In genomic region chr13:24270639-24271131, GRCh38 we compare ENCODE assay signal across 8 cellular contexts. TPM values are rescaled to one million over a fixed set of nuclear protein-coding genes. Genes with fewer than 3 reads are reported as not detected.
DNase-seq lines count a peak whose midpoint lies in the region; ATAC-seq and TF ChIP-seq lines count a peak whose summit lies in the region.

No MANE protein-coding gene starts in this region.

- no peak overlapping the region for H3K18ac ChIP-seq in trophoblast cell (ENCODE audit: low read length)

- H3K9ac ChIP-seq in trophoblast cell (ENCODE audit: low read length) = no peak overlapping the region

- H3K27me3 ChIP-seq in trophoblast cell (ENCODE audit: insufficient read depth, low read length) (no peaks in the 10 kb centered on the region), WERI-Rb-1 (ENCODE audit: insufficient read depth, low read depth, severe bottlenecking) (no peaks in the 10 kb centered on the region)

- peaks cover 46% of the 10 kb centered on the region for H3K36me3 Mint-ChIP-seq in activated naive CD4-positive, alpha-beta T cell treated with anti-CD3 and anti-CD28 coated beads, Interleukin-2, amount 10 ng/mL, durations not matched to agents 7 days and 5 days

- peak overlapping the region; percentile 4 for H4K8ac ChIP-seq in trophoblast cell (ENCODE audit: low read depth, low read length)

- H3K14ac ChIP-seq in trophoblast cell (ENCODE audit: low read length) = no peak overlapping the region

- no peak overlapping the region for H3K23ac ChIP-seq in trophoblast cell (ENCODE audit: low read length)

- H3K4ac ChIP-seq in trophoblast cell (ENCODE audit: low read depth, low read length) = no peak overlapping the region

- H3K4me3 Mint-ChIP-seq in activated naive CD4-positive, alpha-beta T cell treated with anti-CD3 and anti-CD28 coated beads, Interleukin-2, amount 10 ng/mL, durations not matched to agents 7 days and 5 days = peak overlapping the region; percentile 87

- TF ChIP-seq CTCF in WERI-Rb-1 (IDR thresholded peaks at IDR 0.05; ENCODE audit: low read depth, low read length) = no peak

- no peaks in the 10 kb centered on the region for H3K9me3 Mint-ChIP-seq in activated naive CD4-positive, alpha-beta T cell treated with anti-CD3 and anti-CD28 coated beads, Interleukin-2, amount 10 ng/mL, durations not matched to agents 7 days and 5 days

- no peak overlapping the region for H4K12ac ChIP-seq in trophoblast cell (ENCODE audit: low read depth, low read length)

- no peak overlapping the region for H2AK5ac ChIP-seq in trophoblast cell (ENCODE audit: low read length)

- H3K9me3 ChIP-seq in trophoblast cell (ENCODE audit: insufficient read depth, low read depth, low read length) (no peaks in the 10 kb centered on the region), WERI-Rb-1 (ENCODE audit: severe bottlenecking) (no peaks in the 10 kb centered on the region)

- CTCF ChIA-PET in activated naive CD4-positive, alpha-beta T cell treated with anti-CD3 and anti-CD28 coated beads, Interleukin-2, amount 10 ng/mL, durations not matched to agents 7 days and 5 days (lab: Charles Lee) = interaction anchor here (1.2 to 2.2 kb wide), 5 partner anchors 9 to 42 kb away, joined by 3 to 12 read pairs (median 7); no protein-coding TSS in a partner anchor

- H3K4me1 Mint-ChIP-seq in activated naive CD4-positive, alpha-beta T cell treated with anti-CD3 and anti-CD28 coated beads, Interleukin-2, amount 10 ng/mL, durations not matched to agents 7 days and 5 days = peaks cover 94% of the 10 kb centered on the region

- peaks cover 5% of the 10 kb centered on the region for H3K27me3 Mint-ChIP-seq in activated naive CD4-positive, alpha-beta T cell treated with anti-CD3 and anti-CD28 coated beads, Interleukin-2, amount 10 ng/mL, durations not matched to agents 7 days and 5 days

- H4K91ac ChIP-seq in trophoblast cell (ENCODE audit: low read depth, low read length) = peak overlapping the region; percentile 21

- peaks cover 6 to 10% of the 10 kb centered on the region in 2 experiments for H3K4me1 ChIP-seq in trophoblast cell (ENCODE audit: control insufficient read depth in 1 of 2, insufficient read depth in 2 of 2, low read length in 2 of 2)

- no CpG with 5 or more reads among the region's 10 CpGs for WGBS in trophoblast cell (ENCODE audit: extremely low coverage, insufficient coverage, insufficient read length)

- H2BK12ac ChIP-seq in trophoblast cell (ENCODE audit: low read length) = peak overlapping the region; percentile 11

- peak overlapping the region; percentile 98 for H3K27ac Mint-ChIP-seq in activated naive CD4-positive, alpha-beta T cell treated with anti-CD3 and anti-CD28 coated beads, Interleukin-2, amount 10 ng/mL, durations not matched to agents 7 days and 5 days

- ATAC-seq in GM18502 (IDR thresholded peaks at IDR 0.05; ENCODE audit: poor library complexity, unreplicated experiment) = peak; percentile 53
- peak; percentile 36 for ATAC-seq in HG02623 (IDR thresholded peaks at IDR 0.05; ENCODE audit: unreplicated experiment)

- DNase-seq in NOMO-1 (lab: John Stamatoyannopoulos, UW; ENCODE audit: unreplicated experiment in 2 of 2) (peak; percentile 67 to 82), head of caudate nucleus (peak; percentile 59 to 92 (median 78)), trophoblast cell (peak; percentile 12 to 43), cortex of kidney (lab: John Stamatoyannopoulos, UW) (no peak), WERI-Rb-1 (no peak)
- DNase-seq in activated naive CD4-positive, alpha-beta T cell treated with anti-CD3 and anti-CD28 coated beads, Interleukin-2, amount 10 ng/mL, durations not matched to agents 7 days and 5 days = peak; percentile 76

- no peak overlapping the region for H3K4me2 ChIP-seq in trophoblast cell (ENCODE audit: low read length)

- H2BK5ac ChIP-seq in trophoblast cell (ENCODE audit: low read depth, low read length, poor library complexity) = no peak overlapping the region

- H3K4me3 ChIP-seq in trophoblast cell (ENCODE audit: low read depth, low read length) (no peak overlapping the region), WERI-Rb-1 (ENCODE audit: low read depth, low read length) (no peak overlapping the region)

- H3K79me2 ChIP-seq in trophoblast cell (ENCODE audit: control insufficient read depth, insufficient read depth, low read length, poor library complexity) = no peaks in the 10 kb centered on the region

- intact Hi-C loops in head of caudate nucleus (cut with DNase I) = no loop called here

- peak overlapping the region; percentile 15 for H2AFZ ChIP-seq in trophoblast cell (ENCODE audit: insufficient read depth, low read length, poor library complexity)

- H3K27ac ChIP-seq in trophoblast cell (ENCODE audit: low read depth, low read length) = no peak overlapping the region
- H3K27ac ChIP-seq in WERI-Rb-1 = no peak overlapping the region

- H3K79me1 ChIP-seq in trophoblast cell (ENCODE audit: low read length) = peaks cover 4% of the 10 kb centered on the region

- no peak overlapping the region for H2BK120ac ChIP-seq in trophoblast cell (ENCODE audit: insufficient read depth, low read length, poor library complexity)

- no peaks in the 10 kb centered on the region for H3K36me3 ChIP-seq in trophoblast cell (ENCODE audit: control insufficient read depth in 1 of 2, insufficient read depth in 2 of 2, low read length in 2 of 2)
- H3K36me3 ChIP-seq in WERI-Rb-1 = no peaks in the 10 kb centered on the region

RNA-seq across cellular contexts. Expression of gene C1QTNF9, which starts 38.7 kb away (rescaled TPM):
- 0.10 and 0.12 TPM in 2 replicates for polyA plus RNA-seq in trophoblast cell (2013)

Comparison
In these comparisons a context has a peak if more than half of its experiments do, and no peak if none do; other contexts are left out.
1. DNase-seq: peak in NOMO-1 (2 of 2), activated naive CD4-positive, alpha-beta T cell treated with anti-CD3 and anti-CD28 coated beads, Interleukin-2, amount 10 ng/mL, durations not matched to agents 7 days and 5 days (single experiment), head of caudate nucleus (42 of 42) and trophoblast cell (2 of 2); none in cortex of kidney (single experiment) and WERI-Rb-1 (single experiment).